In the genomic region with DNA sequence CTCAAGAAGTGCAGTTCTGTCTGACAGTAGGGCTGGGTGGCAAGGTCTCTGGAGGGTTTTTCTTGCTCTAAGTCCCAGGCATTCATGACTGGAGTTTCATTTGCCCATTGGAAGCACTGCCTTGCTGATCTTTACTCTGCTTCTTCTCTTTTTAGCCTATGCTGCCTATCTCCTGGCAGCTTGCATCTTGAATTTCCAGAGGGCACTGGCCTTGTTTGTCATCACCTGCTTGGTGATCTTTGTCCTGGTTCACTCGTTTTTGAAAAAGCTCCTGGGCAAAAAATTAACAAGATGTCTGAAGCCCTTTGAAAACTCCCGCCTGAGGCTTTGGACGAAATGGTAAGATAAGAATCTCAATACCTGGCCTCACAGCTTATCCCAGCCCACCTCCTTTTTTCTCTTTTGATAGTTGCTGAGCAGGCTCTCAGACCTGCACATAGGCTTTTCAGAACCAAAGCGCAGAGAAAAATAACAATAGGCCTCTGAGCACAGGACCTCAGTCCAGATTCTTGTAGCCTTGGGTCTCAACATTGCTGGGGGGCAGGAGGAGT, we compare ENCODE assay signal across 18 cellular contexts. TPM values are rescaled to one million over a fixed set of nuclear protein-coding genes. Genes with fewer than 3 reads are reported as not detected.
DNase-seq lines count a peak whose midpoint lies in the region; ATAC-seq, FAIRE-seq and TF ChIP-seq lines count a peak whose summit lies in the region.
"Had no signal": no experiment of that assay in that cellular context is flagged by ENCODE, and none has a peak within 500 bp of the region (broad histone marks: within the 10 kb centered on the region; RNA-seq: fewer than 3 reads in every experiment).

No MANE protein-coding gene starts in this region.

- H2AFZ ChIP-seq in HepG2 (ENCODE audit: low read length), result no peak overlapping the region
- H2AFZ ChIP-seq in parathyroid adenoma, result peak overlapping the region; percentile 57
- H2AFZ ChIP-seq: GM23338 had no signal

- in situ Hi-C loops in HepG2 (cut with HindIII; ENCODE audit: extremely low pct_ligation_motif_present, low pct_unique_long_range_greater_than_20kb), result loop anchor here (5.0 kb wide), 2 partner anchors 56 to 101 kb away; no protein-coding TSS in a partner anchor

- peak; percentile 60 for FAIRE-seq in HepG2 (lab: Jason Lieb, UNC)
- FAIRE-seq: GM12891 had no signal

- TF ChIP-seq RAD21 in HepG2 (CRISPR knock-in tag; IDR thresholded peaks at IDR 0.05), result no peak

- TF ChIP-seq CTCF in HepG2 (CRISPR knock-in tag; IDR thresholded peaks at IDR 0.05) (no peak), parathyroid adenoma (IDR thresholded peaks at IDR 0.05) (no peak), type B pancreatic cell (conservative IDR thresholded peaks at IDR 0.05) (no peak)

- H4K20me1 ChIP-seq in HepG2 (ENCODE audit: insufficient read depth, low read length), result no peaks in the 10 kb centered on the region
- H4K20me1 ChIP-seq: BLaER1 had no signal

- POLR2A ChIA-PET in HepG2 (lab: Yijun Ruan, JAX), result interaction anchor here (1.1 to 1.2 kb wide), 2 partner anchors 76 to 139 kb away, joined by 3 to 5 read pairs; a partner anchor contains a TSS

- no peak overlapping the region for H3K4me3 Mint-ChIP-seq in type B pancreatic cell
- H3K4me3 Mint-ChIP-seq: CD8-positive, alpha-beta memory T cell; GM23338; IgD-negative memory B cell had no signal

- H3K9ac ChIP-seq in HepG2 (ENCODE audit: insufficient read depth, low read depth, low read length) (no peak overlapping the region), parathyroid adenoma (no peak overlapping the region)
- H3K9ac ChIP-seq: BLaER1 had no signal

- H3K36me3 Mint-ChIP-seq in type B pancreatic cell, result no peaks in the 10 kb centered on the region

- TF ChIP-seq EP300 in HepG2 (IDR thresholded peaks at IDR 0.05; ENCODE audit: low read depth in 2 of 2, low read length in 2 of 2), result no peak; a peak in 1 of 4 replicates
- no peak for TF ChIP-seq EP300 in HepG2 (CRISPR knock-in tag; IDR thresholded peaks at IDR 0.05; ENCODE audit: borderline replicate concordance)

- no peaks in the 10 kb centered on the region for H3K9me3 Mint-ChIP-seq in type B pancreatic cell
- H3K9me3 Mint-ChIP-seq: GM23338 had no signal

- H3K4me1 ChIP-seq in HepG2 (ENCODE audit: insufficient read depth, low read length) (peaks cover 33% of the 10 kb centered on the region), parathyroid adenoma (peaks cover 2% of the 10 kb centered on the region)
- H3K4me1 ChIP-seq: BLaER1 had no signal

- ATAC-seq in HepG2 (peak; percentile 60), HG03025 (IDR thresholded peaks at IDR 0.05; ENCODE audit: low FRiP score, unreplicated experiment) (no peak), GM18873 (IDR thresholded peaks at IDR 0.05; ENCODE audit: low FRiP score, unreplicated experiment) (no peak)
- ATAC-seq: GM23338 had no signal

- no peak for TF ChIP-seq POLR2A in HepG2 (IDR thresholded peaks at IDR 0.05; ENCODE audit: insufficient read depth in 1 of 2, low read depth in 2 of 2, low read length in 2 of 2)

- no peaks in the 10 kb centered on the region for H3K9me3 ChIP-seq in HepG2 (ENCODE audit: low read length)
- H3K9me3 ChIP-seq in parathyroid adenoma (ENCODE audit: control insufficient read depth, low read length), result no peaks in the 10 kb centered on the region
- H3K9me3 ChIP-seq: BLaER1 had no signal

- no peaks in the 10 kb centered on the region for H3K36me3 ChIP-seq in HepG2 (replicated peaks in 1 of 2; ENCODE audit: control insufficient read depth in 1 of 2, insufficient read depth in 2 of 2, low read length in 2 of 2)
- H3K36me3 ChIP-seq in parathyroid adenoma (ENCODE audit: control insufficient read depth, insufficient read depth, low read length), result no peaks in the 10 kb centered on the region
- H3K36me3 ChIP-seq: BLaER1 had no signal

- no TSS peak for BruUV-seq in HepG2 (replicated peaks; lab: Mats Ljungman, UMichigan)

- H3K27me3 ChIP-seq in HepG2 (ENCODE audit: control insufficient read depth in 1 of 2, insufficient read depth in 2 of 2, low read length in 2 of 2) (no peaks in the 10 kb centered on the region), parathyroid adenoma (ENCODE audit: control insufficient read depth, insufficient read depth, low read length) (no peaks in the 10 kb centered on the region)
- H3K27me3 ChIP-seq: BLaER1 had no signal

- no peaks in the 10 kb centered on the region for H3K79me2 ChIP-seq in HepG2 (ENCODE audit: insufficient read depth, low read length)
- no peaks in the 10 kb centered on the region for H3K79me2 ChIP-seq in parathyroid adenoma

- peak overlapping the region; percentile 2 for H3K27ac ChIP-seq in HepG2 (ENCODE audit: extremely low read length, insufficient read depth, low read length)
- H3K27ac ChIP-seq in parathyroid adenoma, result peak overlapping the region; percentile 16
- no peak overlapping the region for H3K27ac ChIP-seq in caudate nucleus (ENCODE audit: low read depth, low read length)
- H3K27ac ChIP-seq: BLaER1 had no signal

- H3K27me3 Mint-ChIP-seq in type B pancreatic cell, result peaks cover 2% of the 10 kb centered on the region

- WGBS in HepG2 (ENCODE audit: low lambda C conversion rate), result 1% methylated on average over 4 of the region's 4 CpGs

- H3K4me3 ChIP-seq in HepG2 (replicated peaks in 1 of 3; ENCODE audit: insufficient read depth in 1 of 3, low read depth in 2 of 3, low read length in 3 of 3) (peak overlapping the region in 1 of 3 experiments; percentile 12; a peak in 1 of 6 replicates), parathyroid adenoma (ENCODE audit: low read depth, low read length) (no peak overlapping the region)
- H3K4me3 ChIP-seq: BLaER1, GM23338 had no signal

- H3K4me2 ChIP-seq in HepG2 (ENCODE audit: low read depth, low read length) (peak overlapping the region; percentile 56), parathyroid adenoma (ENCODE audit: low read length) (peak overlapping the region; percentile 44)
- H3K4me2 ChIP-seq: BLaER1, GM23338 had no signal

- intact Hi-C loops in HepG2 (cut with micrococcal nuclease; ENCODE audit: unreplicated experiment), result loop anchor here (10.0 kb wide), 1 partner anchor 298 kb away; no protein-coding TSS in a partner anchor

- CTCF ChIA-PET in HepG2 (lab: Yijun Ruan, JAX; ENCODE audit: low intra/inter-chr PET ratio, low total read pairs), result no interaction called here

- DNase-seq in ELF-1 (ENCODE audit: low read depth, low spot score) (peak; percentile 59), HepG2 (ENCODE audit: low spot score) (peak; percentile 12), type B pancreatic cell (ENCODE audit: extremely low spot score, unreplicated experiment) (no peak), caudate nucleus (lab: John Stamatoyannopoulos, UW) (no peak)
- DNase-seq: 8988T; AML-193; CD8-positive, alpha-beta memory T cell; H7 had no signal

- H3K27ac Mint-ChIP-seq in type B pancreatic cell, result peak overlapping the region; percentile 19
- H3K27ac Mint-ChIP-seq: CD8-positive, alpha-beta memory T cell; GM23338; IgD-negative memory B cell had no signal

- H3K4me1 Mint-ChIP-seq in type B pancreatic cell (ENCODE audit: unreplicated experiment), result no peaks in the 10 kb centered on the region
- H3K4me1 Mint-ChIP-seq: CD8-positive, alpha-beta memory T cell; GM23338; IgD-negative memory B cell had no signal

RNA-seq across cellular contexts. Expression of a gene that starts 10.9 kb away (rescaled TPM):
- total RNA-seq in HepG2 (2016; rRNA removed; fragmentation: Illumina TruSeq; extraction: Trizol), result 0.08 and 0.11 TPM in 2 replicates
- not detected in 2 replicates for total RNA-seq in HepG2 (2016; cell fraction: cytosol; rRNA removed; fragmentation: Illumina TruSeq; extraction: Trizol; ENCODE audit: low read depth)
- total RNA-seq in HepG2 (2016; cell fraction: insoluble cytoplasmic fraction; rRNA removed; fragmentation: Illumina TruSeq; extraction: Trizol), result 0.11 TPM in 1 of 2 replicates, not detected in the other
- total RNA-seq in HepG2 (2016; cell fraction: membrane; rRNA removed; fragmentation: Illumina TruSeq; extraction: Trizol), result 0.07 TPM in 1 of 2 replicates, not detected in the other
- total RNA-seq in HepG2 (2016; cell fraction: nucleus; rRNA removed; fragmentation: Illumina TruSeq; extraction: Trizol), result 0.12 TPM in 1 of 2 replicates, not detected in the other
- polyA plus RNA-seq in HepG2 (2011; rRNA removed), result 0.01 TPM in 1 of 2 replicates, not detected in the other
- 0.01 TPM in 2 replicates for polyA plus RNA-seq in HepG2 (2011; cell fraction: cytosol; rRNA removed)
- not detected in 2 replicates for polyA plus RNA-seq in HepG2 (2011; cell fraction: nucleus; rRNA removed)
- 0.23 and 0.44 TPM in 2 replicates for polyA plus RNA-seq in HepG2 (2012)
- 0.02 TPM in 1 of 2 replicates, not detected in the other for polyA plus RNA-seq in HepG2 (2016; cell fraction: cytosol; fragmentation: Illumina TruSeq; extraction: Trizol; ENCODE audit: low read depth)
- polyA plus RNA-seq in HepG2 (2016; cell fraction: insoluble cytoplasmic fraction; fragmentation: Illumina TruSeq; extraction: Trizol; ENCODE audit: low read depth), result 0.07 TPM in 1 of 2 replicates, not detected in the other
- not detected in 2 replicates for polyA plus RNA-seq in HepG2 (2016; cell fraction: membrane; fragmentation: Illumina TruSeq; extraction: Trizol; ENCODE audit: low read depth)
- polyA plus RNA-seq in HepG2 (2016; cell fraction: nucleus; fragmentation: Illumina TruSeq; extraction: Trizol; ENCODE audit: insufficient read depth, low read depth), result 0.20 TPM in 1 of 2 replicates, not detected in the other
- 0.06 TPM in 1 of 2 replicates, not detected in the other for polyA minus RNA-seq in HepG2 (2011; rRNA and poly(A)+ RNA removed; ENCODE audit: low replicate concordance)
- not detected in 2 replicates for polyA minus RNA-seq in HepG2 (2011; cell fraction: cytosol; rRNA and poly(A)+ RNA removed)
- polyA minus RNA-seq in HepG2 (2011; cell fraction: nucleus; rRNA and poly(A)+ RNA removed), result not detected in 2 replicates
- total RNA-seq in type B pancreatic cell (ENCODE audit: low replicate concordance), result 0.14 and 2.4 TPM in 2 replicates
- total RNA-seq: CD8-positive, alpha-beta memory T cell; Daoy; G401; GM23338; H7; HT-29 had no signal
- polyA plus RNA-seq: CD8-positive, alpha-beta memory T cell; IgD-negative memory B cell had no signal

Comparison
In these comparisons a context has a peak if more than half of its experiments do, and no peak if none do; other contexts are left out.
1. DNase-seq: peak in ELF-1 (single experiment) and HepG2 (single experiment); none in type B pancreatic cell (single experiment) and caudate nucleus (0 of 61).